Comparison of ENCODE assay signal across 13 cellular contexts in the genomic region with DNA sequence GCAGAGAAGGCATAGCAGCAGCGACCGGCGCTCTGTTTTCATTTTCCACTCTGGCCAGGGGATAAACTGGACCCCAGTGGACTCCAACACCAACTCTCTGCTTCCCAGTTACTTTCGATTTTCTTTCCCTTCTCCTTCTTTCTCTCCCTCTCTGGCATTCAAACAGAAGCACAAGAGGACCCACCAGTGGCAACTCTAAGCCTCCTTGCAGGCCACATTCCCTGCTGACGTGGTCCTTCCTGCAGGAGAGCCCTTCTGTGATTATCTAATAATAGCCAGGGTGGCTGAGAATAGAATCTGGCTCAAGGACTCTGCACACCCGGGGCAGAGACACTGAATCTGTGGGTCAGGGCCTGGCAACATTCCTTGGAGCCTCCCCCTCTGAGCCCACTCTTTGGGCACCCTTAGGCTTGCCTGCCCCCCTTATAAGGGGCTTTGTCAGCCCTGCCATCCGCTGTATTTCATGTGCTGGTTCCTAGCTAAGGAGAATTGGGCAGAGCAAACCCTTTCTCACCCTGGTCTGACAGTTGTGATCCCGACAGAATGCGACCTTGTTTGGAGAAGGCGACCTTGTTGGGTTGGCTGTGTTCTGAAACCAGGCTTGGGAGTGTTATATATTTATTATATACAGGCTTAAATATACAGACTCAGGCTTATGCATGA. TPM values are rescaled to one million over a fixed set of nuclear protein-coding genes. Genes with fewer than 3 reads are reported as not detected.
A peak's percentile ranks its signal among the peaks of the same experiment; 100 is the strongest.
DNase-seq lines count a peak whose midpoint lies in the region; ATAC-seq and TF ChIP-seq lines count a peak whose summit lies in the region.
"Had no signal": no experiment of that assay in that cellular context is flagged by ENCODE, and none has a peak within 500 bp of the region (broad histone marks: within the 10 kb centered on the region; RNA-seq: fewer than 3 reads in every experiment).

No MANE protein-coding gene starts in this region.

- no peak overlapping the region for H3K27ac Mint-ChIP-seq in immature natural killer cell
- H3K27ac Mint-ChIP-seq: T-helper 1 cell treated with Interleukin-12 subunit alpha and Interleukin-12 subunit beta and Interleukin-4 antibody, amounts not matched to agents 30 μg/mL and 1 μg/mL, for 36 hours had no signal

- H3K27me3 ChIP-seq in adrenal gland (no peaks in the 10 kb centered on the region), testis (no peaks in the 10 kb centered on the region), upper lobe of left lung (peaks cover 1 to 70% (median 38%) of the 10 kb centered on the region in 4 donors)

- 13 to 21% (median 18%) methylated on average over 10 of the region's 10 CpGs for WGBS in adrenal gland, 4 donors
- WGBS in testis, 2 donors, result 9 to 16% methylated on average over 10 of the region's 10 CpGs
- WGBS in upper lobe of left lung, 2 donors, result 27 to 30% methylated on average over 9 to 10 of the region's 10 CpGs

- H3K27me3 Mint-ChIP-seq in immature natural killer cell (ENCODE audit: low read depth in 3 of 3), result peaks cover 29 to 46% (median 41%) of the 10 kb centered on the region in 3 donors

- ATAC-seq in upper lobe of left lung (ENCODE audit: low FRiP score in 2 of 2) (no peak), GM21381 (IDR thresholded peaks at IDR 0.05; ENCODE audit: unreplicated experiment) (no peak)

- TF ChIP-seq EP300 in upper lobe of left lung (IDR thresholded peaks at IDR 0.05), result no peak

- peaks cover 18 to 27% of the 10 kb centered on the region in 2 donors for H3K4me1 Mint-ChIP-seq in immature natural killer cell

- H3K36me3 Mint-ChIP-seq in immature natural killer cell, result no peaks in the 10 kb centered on the region

- H3K4me3 ChIP-seq in adrenal gland, result peak overlapping the region in 1 of 4 donors; percentile 73
- peak overlapping the region; percentile 51 to 72 for H3K4me3 ChIP-seq in testis
- no peak overlapping the region for H3K4me3 ChIP-seq in upper lobe of left lung
- H3K4me3 ChIP-seq: thyroid gland had no signal

- TF ChIP-seq CTCF in adrenal gland (IDR thresholded peaks at IDR 0.05) (no peak), testis (IDR thresholded peaks at IDR 0.05) (no peak), upper lobe of left lung (IDR thresholded peaks at IDR 0.05) (no peak)

- peak overlapping the region; percentile 25 to 96 (median 91) for H3K27ac ChIP-seq in adrenal gland
- H3K27ac ChIP-seq in testis, result peak overlapping the region; percentile 89 to 95
- no peak overlapping the region for H3K27ac ChIP-seq in upper lobe of left lung
- H3K27ac ChIP-seq: thyroid gland had no signal

- peak; percentile 77 for DNase-seq in NCI-H82 (lab: John Stamatoyannopoulos, UW)
- DNase-seq in NCI-H82 treated with DMSO at 0.1 percent for 48 hours (lab: John Stamatoyannopoulos, UW; ENCODE audit: unreplicated experiment), result no peak
- peak; percentile 44 to 86 (median 64) for DNase-seq in adrenal gland
- DNase-seq in immature natural killer cell, result no peak
- DNase-seq in testis, result peak; percentile 58
- no peak for DNase-seq in upper lobe of left lung
- no peak for DNase-seq in hepatic stellate cell (ENCODE audit: low spot score)
- DNase-seq: central memory CD4-positive, alpha-beta T cell; NCI-H2107; stimulated activated CD4-positive, alpha-beta T cell treated with anti-CD3 and anti-CD28 coated beads, Interleukin-4, amount 100 ng/mL, for 1 hour; thyroid gland had no signal

- intact Hi-C loops in adrenal gland (cut with DNase I), result no loop called here
- intact Hi-C loops in testis (cut with DNase I; ENCODE audit: low total_unique reads), result no loop called here

- H3K4me3 Mint-ChIP-seq in immature natural killer cell, result peak overlapping the region in 3 of 5 donors; percentile 27 to 63 (median 37)
- H3K4me3 Mint-ChIP-seq: T-helper 1 cell treated with Interleukin-12 subunit alpha and Interleukin-12 subunit beta and Interleukin-4 antibody, amounts not matched to agents 30 μg/mL and 1 μg/mL, for 36 hours had no signal

- TF ChIP-seq POLR2A in adrenal gland (IDR thresholded peaks at IDR 0.05) (peak in 1 of 2 donors; percentile 9), testis (IDR thresholded peaks at IDR 0.05) (no peak), upper lobe of left lung (IDR thresholded peaks at IDR 0.05) (no peak)

- peaks cover 11 to 15% of the 10 kb centered on the region in 2 donors for H3K4me1 ChIP-seq in adrenal gland (replicated peaks in 1 of 2)
- peaks cover 27% of the 10 kb centered on the region for H3K4me1 ChIP-seq in testis
- H3K4me1 ChIP-seq in upper lobe of left lung, result peaks cover 21 to 30% (median 27%) of the 10 kb centered on the region in 4 donors

- H3K9me3 ChIP-seq in adrenal gland (replicated peaks in 1 of 3) (no peaks in the 10 kb centered on the region), testis (no peaks in the 10 kb centered on the region), upper lobe of left lung (no peaks in the 10 kb centered on the region)
- H3K9me3 ChIP-seq: thyroid gland had no signal

- H3K9me3 Mint-ChIP-seq in immature natural killer cell, result peaks cover 0 to 2% (median 0%) of the 10 kb centered on the region in 6 donors
- H3K9me3 Mint-ChIP-seq: T-helper 1 cell treated with Interleukin-12 subunit alpha and Interleukin-12 subunit beta and Interleukin-4 antibody, amounts not matched to agents 30 μg/mL and 1 μg/mL, for 36 hours had no signal

- no peaks in the 10 kb centered on the region for H3K36me3 ChIP-seq in adrenal gland (replicated peaks in 1 of 2)
- H3K36me3 ChIP-seq in testis (ENCODE audit: low read depth, missing control alignments), result no peaks in the 10 kb centered on the region
- H3K36me3 ChIP-seq in upper lobe of left lung, result no peaks in the 10 kb centered on the region
- H3K36me3 ChIP-seq: thyroid gland had no signal

RNA-seq across cellular contexts. Expression of gene HOXC6, which starts 8.2 kb away (rescaled TPM):
- total RNA-seq in adrenal gland, result 10 to 100 TPM in 4 of 8 donors, 1 to 10 TPM in 4; 1.5 to 20.3 (median 9.4) TPM
- polyA plus RNA-seq in adrenal gland, result 10 to 100 TPM; 19.9 to 23.1 (median 21.2) TPM
- polyA plus RNA-seq in immature natural killer cell, result not detected
- total RNA-seq in testis, result 1 to 10 TPM; 1.9 to 4.0 TPM
- polyA plus RNA-seq in testis (ENCODE audit: insufficient read depth, low read depth, low replicate concordance), result 5.4 TPM
- under 1 TPM in 2 of 6 donors, not detected in 4; 0.40 to 0.92 TPM for total RNA-seq in upper lobe of left lung
- total RNA-seq: thyroid gland had no signal

RNA-seq across cellular contexts. Expression of gene HOXC8, which starts 11.3 kb away (rescaled TPM):
- total RNA-seq in adrenal gland (1 to 10 TPM; 1.8 to 8.3 (median 4.4) TPM), testis (1 to 10 TPM in 1 of 2 donors, under 1 TPM in 1; 0.81 to 1.2 TPM), upper lobe of left lung (not detected)
- polyA plus RNA-seq in adrenal gland (1 to 10 TPM; 3.3 to 7.4 (median 3.4) TPM), immature natural killer cell (not detected), testis (ENCODE audit: insufficient read depth, low read depth, low replicate concordance) (2.4 TPM)
- total RNA-seq: thyroid gland had no signal

RNA-seq across cellular contexts. Expression of gene HOXC5, which starts 12.8 kb away (rescaled TPM):
- 1 to 10 TPM in 3 of 8 donors, under 1 TPM in 5; 0.36 to 1.9 (median 0.91) TPM for total RNA-seq in adrenal gland
- polyA plus RNA-seq in adrenal gland, result 1 to 10 TPM in 1 of 3 donors, under 1 TPM in 2; 0.48 to 1.3 (median 0.51) TPM
- not detected for polyA plus RNA-seq in immature natural killer cell
- total RNA-seq in testis, result 1 to 10 TPM; 1.9 to 5.5 TPM
- 1.3 TPM for polyA plus RNA-seq in testis (ENCODE audit: insufficient read depth, low read depth, low replicate concordance)
- under 1 TPM in 3 of 6 donors, not detected in 3; 0.11 to 0.22 (median 0.17) TPM for total RNA-seq in upper lobe of left lung

RNA-seq across cellular contexts. Expression of gene HOXC9, which starts 20.1 kb away (rescaled TPM):
- total RNA-seq in adrenal gland (1 to 10 TPM in 7 of 8 donors, not detected in 1; 1.2 to 5.6 (median 2.7) TPM), testis (1 to 10 TPM; 6.6 to 7.8 TPM), upper lobe of left lung (under 1 TPM in 2 of 6 donors, not detected in 4; 0.17 to 0.23 TPM)
- polyA plus RNA-seq in adrenal gland (10 to 100 TPM in 1 of 3 donors, 1 to 10 TPM in 2; 5.6 to 12.1 (median 7.3) TPM), immature natural killer cell (not detected), testis (ENCODE audit: insufficient read depth, low read depth, low replicate concordance) (2.4 TPM)

RNA-seq across cellular contexts. Expression of gene HOXC4, which starts 33.6 kb away (rescaled TPM):
- total RNA-seq in adrenal gland (1 to 10 TPM in 6 of 8 donors, under 1 TPM in 2; 0.78 to 7.4 (median 3.5) TPM), testis (1 to 10 TPM; 3.0 to 3.1 TPM), upper lobe of left lung (1 to 10 TPM in 1 of 6 donors, under 1 TPM in 2, not detected in 3; 0.40 to 1.0 (median 0.59) TPM)
- polyA plus RNA-seq in adrenal gland (1 to 10 TPM; 2.9 to 7.3 (median 3.0) TPM), immature natural killer cell (under 1 TPM; 0.45 to 0.99 (median 0.92) TPM), testis (ENCODE audit: insufficient read depth, low read depth, low replicate concordance) (4.3 TPM)

Comparison
In these comparisons a context has a peak if more than half of its experiments do, and no peak if none do; other contexts are left out.
1. DNase-seq: peak in NCI-H82 (single experiment), adrenal gland (7 of 7) and testis (single experiment); none in NCI-H82 treated with DMSO at 0.1 percent for 48 hours (single experiment), immature natural killer cell (0 of 3), upper lobe of left lung (0 of 2) and hepatic stellate cell (single experiment).
2. H3K27ac ChIP-seq: peak in adrenal gland (5 of 5) and testis (2 of 2); none in upper lobe of left lung (0 of 4).
3. H3K4me3 ChIP-seq: peak in testis (2 of 2); none in upper lobe of left lung (0 of 4).